Comparison of ENCODE assay signal across 8 cellular contexts in the genomic region with DNA sequence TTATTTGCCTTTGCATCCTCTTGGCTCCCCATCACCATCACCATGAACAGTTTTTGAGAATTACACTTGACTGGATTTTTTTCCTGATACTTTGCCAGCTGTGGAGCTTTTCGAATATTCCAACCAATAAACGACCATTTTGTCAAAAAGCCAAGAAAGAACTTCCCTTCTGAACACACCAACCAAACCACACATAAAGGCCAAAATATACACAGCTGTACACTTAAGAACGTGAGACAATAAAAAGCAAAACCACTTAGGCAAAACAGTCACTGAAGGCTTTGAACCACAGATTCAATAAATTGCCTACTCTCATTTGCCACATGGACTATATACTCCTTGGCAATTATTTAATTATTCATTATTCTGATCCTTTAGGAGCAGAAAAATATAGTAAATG. TPM values are rescaled to one million over a fixed set of nuclear protein-coding genes. Genes with fewer than 3 reads are reported as not detected.
DNase-seq lines count a peak whose midpoint lies in the region; ATAC-seq and TF ChIP-seq lines count a peak whose summit lies in the region.

No MANE protein-coding gene starts in this region.

- no peaks in the 10 kb centered on the region for H3K9me3 Mint-ChIP-seq in immature natural killer cell

- H3K27ac Mint-ChIP-seq in immature natural killer cell, result peak overlapping the region; percentile 9 to 98 (median 80)

- H3K9me3 ChIP-seq in RWPE2 (ENCODE audit: severe bottlenecking), result no peaks in the 10 kb centered on the region

- H3K4me1 Mint-ChIP-seq in immature natural killer cell, result peaks cover 48 to 50% of the 10 kb centered on the region in 2 donors

- peak overlapping the region; percentile 50 for H3K4me3 ChIP-seq in RWPE2 (ENCODE audit: severe bottlenecking)

- H3K36me3 ChIP-seq in RWPE2 (ENCODE audit: low read depth), result no peaks in the 10 kb centered on the region

- peaks cover 2 to 12% (median 7%) of the 10 kb centered on the region in 3 donors for H3K27me3 Mint-ChIP-seq in immature natural killer cell (ENCODE audit: low read depth in 3 of 3)

- TF ChIP-seq CTCF in RWPE2 (IDR thresholded peaks at IDR 0.05; ENCODE audit: poor library complexity, severe bottlenecking), result no peak

- peak overlapping the region; percentile 67 for H3K27ac ChIP-seq in RWPE2 (ENCODE audit: poor library complexity, severe bottlenecking)

- H3K36me3 Mint-ChIP-seq in immature natural killer cell, result no peaks in the 10 kb centered on the region

- ATAC-seq in RWPE2 (ENCODE audit: low read depth) (no peak), GM18870 (IDR thresholded peaks at IDR 0.05; ENCODE audit: unreplicated experiment) (no peak)

- H3K27me3 ChIP-seq in RWPE2 (ENCODE audit: insufficient read depth, poor library complexity, severe bottlenecking), result no peaks in the 10 kb centered on the region

- DNase-seq in DMS153 (lab: John Stamatoyannopoulos, UW), result peak; percentile 27
- peak; percentile 16 for DNase-seq in KG1 (lab: John Stamatoyannopoulos, UW)
- DNase-seq in RWPE2 (ENCODE audit: low spot score), result no peak
- DNase-seq in immature natural killer cell, result no peak
- DNase-seq in effector CD4-positive, alpha-beta T cell, result no peak
- DNase-seq in hepatic stellate cell (ENCODE audit: low spot score), result no peak
- no peak for DNase-seq in stimulated activated naive CD4-positive, alpha-beta T cell (lab: John Stamatoyannopoulos, UW)

- peak overlapping the region; percentile 85 to 99 (median 97) for H3K4me3 Mint-ChIP-seq in immature natural killer cell

- peaks cover 30% of the 10 kb centered on the region for H3K4me1 ChIP-seq in RWPE2 (ENCODE audit: insufficient read depth, poor library complexity, severe bottlenecking)

RNA-seq across cellular contexts. Expression of a gene that starts 1.1 kb away (rescaled TPM):
- 1 to 10 TPM; 3.4 to 9.8 (median 5.0) TPM for polyA plus RNA-seq in immature natural killer cell

RNA-seq across cellular contexts. Expression of a gene that starts 25.9 kb away (rescaled TPM):
- 10 to 100 TPM; 25.6 to 54.3 (median 39.7) TPM for polyA plus RNA-seq in immature natural killer cell

RNA-seq across cellular contexts. Expression of a gene that starts 26.5 kb away (rescaled TPM):
- under 1 TPM in 2 of 3 donors, not detected in 1; 0.18 to 0.21 TPM for polyA plus RNA-seq in immature natural killer cell

RNA-seq across cellular contexts. Expression of a gene that starts 33.2 kb away (rescaled TPM):
- not detected for polyA plus RNA-seq in immature natural killer cell

RNA-seq across cellular contexts. Expression of a gene that starts 48.5 kb away (rescaled TPM):
- 1 to 10 TPM in 1 of 3 donors, under 1 TPM in 2; 0.64 to 1.2 (median 0.78) TPM for polyA plus RNA-seq in immature natural killer cell

Comparison
In these comparisons a context has a peak if more than half of its experiments do, and no peak if none do; other contexts are left out.
1. DNase-seq: peak in DMS153 (single experiment) and KG1 (single experiment); none in RWPE2 (single experiment), immature natural killer cell (0 of 3), effector CD4-positive, alpha-beta T cell (single experiment), hepatic stellate cell (single experiment) and stimulated activated naive CD4-positive, alpha-beta T cell (0 of 6).